Comparison of ENCODE assay signal across 8 cellular contexts in the genomic region with DNA sequence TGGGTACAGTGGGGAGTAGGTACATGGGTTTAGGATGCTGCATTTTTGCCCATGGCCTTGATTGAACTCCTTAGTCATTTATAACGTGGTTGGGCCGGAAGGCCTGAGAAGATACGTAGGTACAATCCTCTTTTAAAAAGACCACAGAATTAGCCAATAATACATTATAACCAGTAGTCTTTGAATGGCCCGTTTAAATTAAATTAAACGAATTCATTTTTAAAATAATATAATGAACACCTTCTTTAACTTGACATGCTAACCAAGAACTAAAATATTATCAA. TPM values are rescaled to one million over a fixed set of nuclear protein-coding genes. Genes with fewer than 3 reads are reported as not detected.
A peak's percentile ranks its signal among the peaks of the same experiment; 100 is the strongest.
DNase-seq lines count a peak whose midpoint lies in the region; ATAC-seq and TF ChIP-seq lines count a peak whose summit lies in the region.

No MANE protein-coding gene starts in this region.

- POLR2A ChIA-PET in RWPE1 (lab: Yijun Ruan, JAX; ENCODE audit: low non-redundant PET), result no interaction called here

- no peak overlapping the region for H2AK5ac ChIP-seq in H9 (ENCODE audit: insufficient read length, low read length)

- intact Hi-C loops in esophagus squamous epithelium (cut with DNase I), result no loop called here
- intact Hi-C loops in ovary (cut with DNase I), result no loop called here

- H3K4me2 ChIP-seq in H9 (ENCODE audit: insufficient read depth, insufficient read length, low read length), result peak overlapping the region; percentile 49

- H3K4me1 Mint-ChIP-seq in H9, result peaks cover 14% of the 10 kb centered on the region in 2 experiments

- H3T11ph ChIP-seq in H9 (ENCODE audit: low read length), result no peak overlapping the region

- peaks cover 21 to 22% of the 10 kb centered on the region in 2 experiments for H3K9me3 Mint-ChIP-seq in H9

- H3K4me3 ChIP-seq in esophagus squamous epithelium (peak overlapping the region; percentile 81 to 98 (median 94)), ovary (peak overlapping the region; percentile 87)

- H3K27ac Mint-ChIP-seq in H9, result peak overlapping the region; percentile 94 to 100 (median 100)

- H3K9ac ChIP-seq in H9 (ENCODE audit: extremely low read depth, insufficient read length, low read length), result peak overlapping the region; percentile 92

- ATAC-seq in HG03439 (IDR thresholded peaks at IDR 0.05; ENCODE audit: unreplicated experiment), result no peak

- TF ChIP-seq POLR2A in esophagus squamous epithelium (IDR thresholded peaks at IDR 0.05) (no peak), ovary (IDR thresholded peaks at IDR 0.05) (no peak)

- H3K23me2 ChIP-seq in H9 (ENCODE audit: insufficient read length, low read depth, low read length, poor library complexity, severe bottlenecking), result peaks cover 7% of the 10 kb centered on the region

- peaks cover 5% of the 10 kb centered on the region for H3K79me1 ChIP-seq in H9 (ENCODE audit: insufficient read depth, low read depth, low read length, poor library complexity, severe bottlenecking)

- H3K23ac ChIP-seq in H9 (ENCODE audit: insufficient read length, low read depth, low read length), result no peak overlapping the region

- no peak overlapping the region for H4K8ac ChIP-seq in H9 (replicated peaks; ENCODE audit: insufficient read length, low read depth, low read length)

- H2BK5ac ChIP-seq in H9 (ENCODE audit: insufficient read length, low read length), result peak overlapping the region; percentile 88

- no peak overlapping the region for H2BK15ac ChIP-seq in H9 (ENCODE audit: low read depth, low read length)

- H3K56ac ChIP-seq in H9 (ENCODE audit: insufficient read length, low read depth, low read length), result no peak overlapping the region

- H3K36me3 Mint-ChIP-seq in H9 (ENCODE audit: insufficient read depth in 1 of 3, low read depth in 3 of 3), result peaks cover 10 to 32% (median 29%) of the 10 kb centered on the region in 3 experiments

- H2BK12ac ChIP-seq in H9 (ENCODE audit: insufficient read length, low read depth, low read length), result no peak overlapping the region

- TF ChIP-seq EP300 in ovary (IDR thresholded peaks at IDR 0.05), result no peak

- H2BK20ac ChIP-seq in H9 (ENCODE audit: low read depth, low read length, poor library complexity, severe bottlenecking), result no peak overlapping the region

- H3K79me2 ChIP-seq in H9 (ENCODE audit: insufficient read depth, low read length), result peaks cover 29% of the 10 kb centered on the region; the same call in 1 of the 2 replicates

- no peak for DNase-seq in H9
- DNase-seq in RWPE1 (ENCODE audit: low spot score), result no peak
- no peak for DNase-seq in esophagus squamous epithelium (lab: John Stamatoyannopoulos, UW)
- no peak for DNase-seq in ovary
- no peak for DNase-seq in stimulated activated CD4-positive, alpha-beta T cell treated with anti-CD3 and anti-CD28 coated beads, Interleukin-1b, Interleukin-23, amount 100 ng/mL, for 48 hours
- no peak for DNase-seq in activated CD4-positive, alpha-beta T cell treated with anti-CD3 and anti-CD28 coated beads, Interleukin-2, amount 50 U/mL, for 1 hour
- no peak for DNase-seq in NCI-H774 (lab: John Stamatoyannopoulos, UW)

- H3K18ac ChIP-seq in H9 (ENCODE audit: insufficient read length, low read depth, low read length), result peak overlapping the region; percentile 95

- no peak overlapping the region for H4K91ac ChIP-seq in H9 (ENCODE audit: insufficient read length, low read depth, low read length)

- peak overlapping the region; percentile 42 for H3K27ac ChIP-seq in H9 (ENCODE audit: insufficient read length, low read depth, low read length)
- H3K27ac ChIP-seq in RWPE1, result peak overlapping the region; percentile 84
- peak overlapping the region; percentile 85 to 97 (median 92) for H3K27ac ChIP-seq in esophagus squamous epithelium
- peak overlapping the region; percentile 76 to 80 for H3K27ac ChIP-seq in ovary

- no peak for TF ChIP-seq CTCF in H9 (conservative IDR thresholded peaks at IDR 0.05)
- no peak for TF ChIP-seq CTCF in RWPE1 (conservative IDR thresholded peaks at IDR 0.05; ENCODE audit: low read depth)
- TF ChIP-seq CTCF in esophagus squamous epithelium (IDR thresholded peaks at IDR 0.05), result no peak
- no peak for TF ChIP-seq CTCF in ovary (IDR thresholded peaks at IDR 0.05)

- no peaks in the 10 kb centered on the region for H3K27me3 ChIP-seq in H9 (ENCODE audit: insufficient read depth, low read length)
- no peaks in the 10 kb centered on the region for H3K27me3 ChIP-seq in esophagus squamous epithelium
- no peaks in the 10 kb centered on the region for H3K27me3 ChIP-seq in ovary

- no peaks in the 10 kb centered on the region for H4K20me1 ChIP-seq in H9 (ENCODE audit: control insufficient read depth, insufficient read depth, insufficient read length)

- H3K14ac ChIP-seq in H9 (ENCODE audit: insufficient read depth, low read length), result peak overlapping the region; percentile 92; the same call in 1 of the 2 replicates

- H2BK120ac ChIP-seq in H9 (ENCODE audit: low read depth, low read length, poor library complexity, severe bottlenecking), result no peak overlapping the region

- H2AFZ ChIP-seq in H9 (ENCODE audit: low read length), result peak overlapping the region; percentile 78

- H3K27me3 Mint-ChIP-seq in H9 (ENCODE audit: low read depth), result peaks cover 11% of the 10 kb centered on the region

- WGBS in H9 (ENCODE audit: extremely low coverage, insufficient read length, low lambda C conversion rate), result no CpG with 5 or more reads among the region's 5 CpGs
- WGBS in esophagus squamous epithelium, 2 donors, result 2 to 20% methylated on average over 5 of the region's 5 CpGs
- WGBS in ovary, 3 donors, result 5 to 7% (median 6%) methylated on average over 5 of the region's 5 CpGs

- CTCF ChIA-PET in RWPE1 (lab: Yijun Ruan, JAX), result no interaction called here

- peak overlapping the region; percentile 77 for H4K5ac ChIP-seq in H9 (ENCODE audit: insufficient read length, low read depth, low read length)

- no peaks in the 10 kb centered on the region for H3K4me1 ChIP-seq in H9 (ENCODE audit: insufficient read depth, low read length)
- H3K4me1 ChIP-seq in esophagus squamous epithelium, result peaks cover 11 to 33% (median 11%) of the 10 kb centered on the region in 3 donors
- peaks cover 4% of the 10 kb centered on the region for H3K4me1 ChIP-seq in ovary (ENCODE audit: insufficient read depth)

- H3K4ac ChIP-seq in H9 (ENCODE audit: low read depth, low read length), result no peak overlapping the region; the same call in 1 of the 2 replicates

- peak overlapping the region; percentile 95 to 98 for H3K4me3 Mint-ChIP-seq in H9

- H3K9me3 ChIP-seq in H9 (ENCODE audit: control insufficient read depth, low read depth, low read length) (no peaks in the 10 kb centered on the region), esophagus squamous epithelium (no peaks in the 10 kb centered on the region), ovary (no peaks in the 10 kb centered on the region)

- peaks cover 0 to 16% (median 0%) of the 10 kb centered on the region in 3 donors for H3K36me3 ChIP-seq in esophagus squamous epithelium
- no peaks in the 10 kb centered on the region for H3K36me3 ChIP-seq in ovary

RNA-seq across cellular contexts. Expression of a gene that starts 20.1 kb away (rescaled TPM):
- total RNA-seq in H9 (2021) (228 and 236 TPM in 2 replicates), esophagus squamous epithelium (10 to 100 TPM; 45.2 to 68.5 (median 59.2) TPM), ovary (100 to 1,000 TPM in 5 of 7 donors, 10 to 100 TPM in 2; 57.2 to 175 (median 134) TPM)
- 100 to 1,000 TPM in 1 of 2 donors, 10 to 100 TPM in 1; 45.0 to 184 TPM for polyA plus RNA-seq in ovary

Comparison
In these comparisons a context has a peak if more than half of its experiments do, and no peak if none do; other contexts are left out.
1. H3K27ac ChIP-seq: peak in every context shown above with its lines; median percentile 92 in esophagus squamous epithelium; 84 in RWPE1; 78 in ovary; 42 in H9.